Comparison of ENCODE assay signal across 2 cellular contexts in the genomic region with DNA sequence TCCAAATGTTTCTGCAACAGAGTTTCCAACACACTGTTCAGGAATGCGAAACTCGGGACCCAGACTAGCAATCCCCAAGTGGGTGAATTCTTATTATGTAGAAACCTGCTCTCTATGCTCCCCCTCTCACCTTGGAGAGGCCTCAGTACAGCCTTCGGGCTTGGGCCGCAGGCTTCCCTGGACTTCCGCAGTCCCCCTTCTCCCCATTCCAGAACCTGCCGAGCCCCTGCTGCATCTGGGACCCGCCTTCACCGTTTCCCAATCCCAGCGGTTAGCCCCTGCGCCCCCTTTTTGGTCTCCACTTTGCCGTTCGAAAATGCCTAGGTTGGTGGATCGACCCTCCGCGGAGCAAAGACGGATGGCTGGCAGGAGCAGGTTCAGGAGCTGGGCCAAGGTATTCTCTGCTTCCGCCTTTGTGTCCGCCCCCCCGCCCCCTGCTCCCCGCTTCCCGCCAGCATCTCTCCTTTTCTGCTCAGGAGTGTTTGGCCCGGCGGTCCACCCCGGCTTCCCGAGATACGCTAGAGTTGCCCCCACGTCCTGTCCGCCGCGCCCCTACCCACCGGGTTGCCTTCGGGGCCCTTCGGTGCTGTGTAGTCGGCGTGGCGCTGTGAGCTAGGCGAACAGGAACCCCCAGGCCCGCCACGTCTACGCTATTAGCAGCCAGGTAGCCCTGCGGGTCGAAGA.
TF ChIP-seq lines count a peak whose summit lies in the region.

No MANE protein-coding gene starts in this region.

TF ChIP-seq in liver, 16 proteins besides CTCF, POLR2A, EP300 and RAD21:
- TF ChIP-seq HNF4A (conservative IDR thresholded peaks at IDR 0.05) (no peak), SP1 (IDR thresholded peaks at IDR 0.05) (no peak), ATF3 (IDR thresholded peaks at IDR 0.05) (no peak), YY1 (IDR thresholded peaks at IDR 0.05) (no peak), REST (IDR thresholded peaks at IDR 0.05) (no peak), TAF1 (conservative IDR thresholded peaks at IDR 0.05) (no peak), JUND (IDR thresholded peaks at IDR 0.05) (no peak), EGR1 (IDR thresholded peaks at IDR 0.05; ENCODE audit: low read depth in 2 of 2) (no peak)
- TF ChIP-seq, protein P1, sequence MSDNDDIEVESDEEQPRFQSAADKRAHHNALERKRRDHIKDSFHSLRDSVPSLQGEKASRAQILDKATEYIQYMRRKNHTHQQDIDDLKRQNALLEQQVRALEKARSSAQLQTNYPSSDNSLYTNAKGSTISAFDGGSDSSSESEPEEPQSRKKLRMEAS (IDR thresholded peaks at IDR 0.05) = no peak

TF ChIP-seq in HepG2, 621 proteins besides CTCF, POLR2A, EP300 and RAD21:
- TF ChIP-seq ZNF737 (CRISPR knock-in tag; IDR thresholded peaks at IDR 0.05; ENCODE audit: borderline replicate concordance) (no peak), SNRNP70 (IDR thresholded peaks at IDR 0.05; ENCODE audit: low read depth, low read length) (no peak), ZMYM3 (CRISPR knock-in tag; IDR thresholded peaks at IDR 0.05) (no peak), ZNF580 (CRISPR knock-in tag; IDR thresholded peaks at IDR 0.05; ENCODE audit: borderline replicate concordance, low read depth) (no peak), ERF (CRISPR knock-in tag; IDR thresholded peaks at IDR 0.05) (no peak), ZNF343 (CRISPR knock-in tag; IDR thresholded peaks at IDR 0.05) (no peak), HES4 (CRISPR knock-in tag; IDR thresholded peaks at IDR 0.05; ENCODE audit: borderline replicate concordance) (no peak), ZNF672 (CRISPR knock-in tag; IDR thresholded peaks at IDR 0.05) (no peak), ZC3H4 (CRISPR knock-in tag; IDR thresholded peaks at IDR 0.05; ENCODE audit: borderline replicate concordance) (no peak), ZNF33B (CRISPR knock-in tag; IDR thresholded peaks at IDR 0.05) (no peak), NFRKB (IDR thresholded peaks at IDR 0.05) (no peak), FOXA3 (CRISPR knock-in tag; IDR thresholded peaks at IDR 0.05) (no peak), ZFP1 (CRISPR knock-in tag; IDR thresholded peaks at IDR 0.05) (no peak), U2AF2 (IDR thresholded peaks at IDR 0.05; ENCODE audit: low read depth, low read length) (no peak), ZFP91 (CRISPR knock-in tag; IDR thresholded peaks at IDR 0.05; ENCODE audit: borderline replicate concordance) (no peak), PCBP2 (optimal IDR thresholded peaks at IDR 0.05; ENCODE audit: low read depth, low read length, poor library complexity, severe bottlenecking) (no peak), RAD51 (IDR thresholded peaks at IDR 0.05; ENCODE audit: borderline replicate concordance) (no peak), ZNF574 (CRISPR knock-in tag; IDR thresholded peaks at IDR 0.05) (no peak)
- TF ChIP-seq, protein P2, sequence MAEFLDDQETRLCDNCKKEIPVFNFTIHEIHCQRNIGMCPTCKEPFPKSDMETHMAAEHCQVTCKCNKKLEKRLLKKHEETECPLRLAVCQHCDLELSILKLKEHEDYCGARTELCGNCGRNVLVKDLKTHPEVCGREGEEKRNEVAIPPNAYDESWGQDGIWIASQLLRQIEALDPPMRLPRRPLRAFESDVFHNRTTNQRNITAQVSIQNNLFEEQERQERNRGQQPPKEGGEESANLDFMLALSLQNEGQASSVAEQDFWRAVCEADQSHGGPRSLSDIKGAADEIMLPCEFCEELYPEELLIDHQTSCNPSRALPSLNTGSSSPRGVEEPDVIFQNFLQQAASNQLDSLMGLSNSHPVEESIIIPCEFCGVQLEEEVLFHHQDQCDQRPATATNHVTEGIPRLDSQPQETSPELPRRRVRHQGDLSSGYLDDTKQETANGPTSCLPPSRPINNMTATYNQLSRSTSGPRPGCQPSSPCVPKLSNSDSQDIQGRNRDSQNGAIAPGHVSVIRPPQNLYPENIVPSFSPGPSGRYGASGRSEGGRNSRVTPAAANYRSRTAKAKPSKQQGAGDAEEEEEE (CRISPR knock-in tag; IDR thresholded peaks at IDR 0.05; ENCODE audit: borderline replicate concordance) = no peak
- TF ChIP-seq, protein P3, sequence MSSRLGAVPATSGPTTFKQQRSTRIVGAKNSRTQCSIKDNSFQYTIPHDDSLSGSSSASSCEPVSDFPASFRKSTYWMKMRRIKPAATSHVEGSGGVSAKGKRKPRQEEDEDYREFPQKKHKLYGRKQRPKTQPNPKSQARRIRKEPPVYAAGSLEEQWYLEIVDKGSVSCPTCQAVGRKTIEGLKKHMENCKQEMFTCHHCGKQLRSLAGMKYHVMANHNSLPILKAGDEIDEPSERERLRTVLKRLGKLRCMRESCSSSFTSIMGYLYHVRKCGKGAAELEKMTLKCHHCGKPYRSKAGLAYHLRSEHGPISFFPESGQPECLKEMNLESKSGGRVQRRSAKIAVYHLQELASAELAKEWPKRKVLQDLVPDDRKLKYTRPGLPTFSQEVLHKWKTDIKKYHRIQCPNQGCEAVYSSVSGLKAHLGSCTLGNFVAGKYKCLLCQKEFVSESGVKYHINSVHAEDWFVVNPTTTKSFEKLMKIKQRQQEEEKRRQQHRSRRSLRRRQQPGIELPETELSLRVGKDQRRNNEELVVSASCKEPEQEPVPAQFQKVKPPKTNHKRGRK (CRISPR knock-in tag; IDR thresholded peaks at IDR 0.05) = no peak
